ENCODE assay signal across 14 cellular contexts in genomic region chr2:203890733-203891132, GRCh38. TPM values are rescaled to one million over a fixed set of nuclear protein-coding genes. Genes with fewer than 3 reads are reported as not detected.
"Had no signal": no experiment of that assay in that cellular context is flagged by ENCODE, and none has a peak within 500 bp of the region (broad histone marks: within the 10 kb centered on the region; RNA-seq: fewer than 3 reads in every experiment).

No MANE protein-coding gene starts in this region.

- ATAC-seq: gastroesophageal sphincter had no signal

- H3K4me1 ChIP-seq: right lobe of liver, upper lobe of right lung had no signal

- H3K36me3 Mint-ChIP-seq: mesothelial cell of epicardium had no signal

- H3K4me3 Mint-ChIP-seq: mesothelial cell of epicardium, neural crest cell had no signal

- H3K27ac Mint-ChIP-seq: mesothelial cell of epicardium had no signal

- H3K4me3 ChIP-seq: dorsolateral prefrontal cortex, gastroesophageal sphincter, lung, right lobe of liver, thoracic aorta, upper lobe of right lung had no signal

- H3K36me3 ChIP-seq: gastroesophageal sphincter, right lobe of liver, thoracic aorta, upper lobe of right lung had no signal

- DNase-seq: activated gamma-delta T cell, dorsolateral prefrontal cortex, erythroblast, right lobe of liver, SIG-M5, upper lobe of right lung had no signal

- H3K27me3 ChIP-seq: gastroesophageal sphincter, right lobe of liver, upper lobe of right lung had no signal

- H3K9me3 ChIP-seq: gastroesophageal sphincter, right lobe of liver, thoracic aorta, upper lobe of right lung had no signal

RNA-seq across cellular contexts. Expression of gene CTLA4, which starts 23.2 kb away (rescaled TPM):
- total RNA-seq: chondrocyte, mesothelial cell of epicardium, osteocyte, pulmonary artery endothelial cell, right lobe of liver had no signal

RNA-seq across cellular contexts. Expression of gene ICOS, which starts 45.8 kb away (rescaled TPM):
- total RNA-seq: chondrocyte, dorsolateral prefrontal cortex, mesothelial cell of epicardium, neural crest cell, osteocyte, pulmonary artery endothelial cell had no signal
